30 cellular contexts compared by ENCODE assay signal in the genomic region with DNA sequence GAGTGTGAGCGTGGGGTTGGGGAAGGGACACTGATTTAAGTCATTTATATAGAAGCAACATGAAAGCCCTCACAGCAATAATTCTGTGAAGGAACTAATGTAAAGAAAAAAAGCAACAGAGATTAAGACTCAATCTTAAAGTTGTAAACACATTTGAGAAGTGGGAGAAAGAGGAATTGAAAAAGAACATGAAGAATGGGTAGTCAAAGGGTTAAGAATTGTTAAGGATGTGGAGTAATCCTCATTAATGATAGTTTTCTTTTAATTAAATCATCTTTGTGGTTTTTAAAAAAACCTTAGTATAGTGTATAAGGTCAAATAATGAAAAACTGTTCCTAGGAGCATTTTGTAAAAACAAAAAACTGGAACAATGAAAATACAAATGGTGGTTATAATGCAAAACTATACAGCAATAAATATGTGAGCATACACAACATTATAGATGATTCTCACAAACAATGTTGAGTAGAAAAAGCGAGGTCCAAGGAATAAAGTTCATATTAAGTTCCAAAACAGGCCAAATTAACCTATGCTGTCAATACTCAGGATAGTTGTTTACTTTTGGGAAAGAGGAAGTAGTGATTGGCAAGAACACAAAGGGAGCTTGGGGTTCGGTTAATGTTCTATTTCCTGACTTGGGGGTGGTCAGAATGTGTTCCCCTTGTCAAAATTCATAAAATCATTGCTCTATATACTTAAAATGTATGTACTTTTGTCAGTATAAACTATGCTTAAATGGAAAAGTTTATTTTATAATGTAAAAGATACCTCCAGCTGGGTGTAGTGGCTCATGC.
DNase-seq lines count a peak whose midpoint lies in the region; ATAC-seq and TF ChIP-seq lines count a peak whose summit lies in the region.
"Had no signal": no experiment of that assay in that cellular context is flagged by ENCODE, and none has a peak within 500 bp of the region (broad histone marks: within the 10 kb centered on the region; RNA-seq: fewer than 3 reads in every experiment).

No MANE protein-coding gene starts in this region.

- ATAC-seq in activated B cell treated with CpG ODN at 0.5 μM for 24 hours (ENCODE audit: low read depth) (no peak), HG02623 (IDR thresholded peaks at IDR 0.05; ENCODE audit: unreplicated experiment) (no peak), Right ventricle myocardium inferior (no peak)
- ATAC-seq: activated T-cell treated with anti-CD3 and anti-CD28 coated beads, Interleukin-2, amount 50 U/mL, for 4 hours; gastroesophageal sphincter; left colon; sciatic nerve had no signal

- TF ChIP-seq CTCF in activated B cell treated with CpG ODN at 0.5 μM for 24 hours (IDR thresholded peaks at IDR 0.05) (no peak), GM13977 (IDR thresholded peaks at IDR 0.05; ENCODE audit: extremely low read depth, insufficient read depth, missing control alignments) (no peak)

- H3K27me3 Mint-ChIP-seq in activated B cell treated with CpG ODN at 0.5 μM for 24 hours = no peaks in the 10 kb centered on the region
- H3K27me3 Mint-ChIP-seq: central memory CD8-positive, alpha-beta T cell had no signal

- intact Hi-C loops in activated B cell treated with CpG ODN at 0.5 μM for 24 hours (cut with micrococcal nuclease) = no loop called here
- intact Hi-C loops in Right ventricle myocardium inferior (cut with DNase I) = no loop called here

- peak overlapping the region; percentile 44 for H3K4me3 Mint-ChIP-seq in activated B cell treated with CpG ODN at 0.5 μM for 24 hours
- H3K4me3 Mint-ChIP-seq: activated T-cell treated with anti-CD3 and anti-CD28 coated beads, Interleukin-2, amount 50 U/mL, for 4 hours; central memory CD8-positive, alpha-beta T cell had no signal

- peak overlapping the region; percentile 37 for H3K27ac Mint-ChIP-seq in activated B cell treated with CpG ODN at 0.5 μM for 24 hours

- H3K4me1 Mint-ChIP-seq in activated B cell treated with CpG ODN at 0.5 μM for 24 hours = peaks cover 29% of the 10 kb centered on the region

- H3K36me3 Mint-ChIP-seq in activated B cell treated with CpG ODN at 0.5 μM for 24 hours (ENCODE audit: low read depth) = peaks cover 10% of the 10 kb centered on the region

- H3K9me3 Mint-ChIP-seq in activated B cell treated with CpG ODN at 0.5 μM for 24 hours = peaks cover 11% of the 10 kb centered on the region

- CTCF ChIA-PET in activated B cell treated with CpG ODN at 0.5 μM for 24 hours (lab: Charles Lee) = no interaction called here

- peak; percentile 12 for DNase-seq in SIG-M5 treated with dmso at 0.1 percent for 504 hours (lab: John Stamatoyannopoulos, UW; ENCODE audit: unreplicated experiment)
- no peak for DNase-seq in SIG-M5 (lab: John Stamatoyannopoulos, UW)
- peak; percentile 20 for DNase-seq in NOMO-1 treated with DMSO at 0.1 percent for 48 hours (lab: John Stamatoyannopoulos, UW; ENCODE audit: unreplicated experiment)
- DNase-seq in activated B cell treated with CpG ODN at 0.5 μM for 24 hours = no peak
- DNase-seq in GM13977 (ENCODE audit: low spot score) = no peak
- DNase-seq in Right ventricle myocardium inferior (ENCODE audit: missing footprints) = no peak
- no peak for DNase-seq in dedifferentiated amniotic fluid mesenchymal stem cell (ENCODE audit: extremely low spot score)
- DNase-seq: 8988T; activated CD4-positive, alpha-beta T cell treated with anti-CD3 and anti-CD28 coated beads, Interleukin-2, amount 50 U/mL, for 1 hour; activated gamma-delta T cell treated with Interleukin-2 at 50 U/mL for 16 hours; activated T-cell treated with anti-CD3 and anti-CD28 coated beads, Interleukin-2, amount 50 U/mL, for 4 hours; AML-193; DMS153; dorsolateral prefrontal cortex; Karpas-422; left colon; NCI-H1092; NCI-H1930; NCI-H2227 treated with DMSO at 0.1 percent for 48 hours; NCI-H526 treated with DMSO at 0.1 percent for 48 hours; stimulated activated CD4-positive, alpha-beta T cell treated with anti-CD3 and anti-CD28 coated beads, Interleukin-12 subunit alpha, Interleukin-12 subunit beta, amount 100 ng/mL, for 4 hours; stimulated activated CD4-positive, alpha-beta T cell treated with anti-CD3 and anti-CD28 coated beads, Interleukin-4, amount 100 ng/mL, for 1 hour; stimulated activated naive CD4-positive, alpha-beta T cell; SW 1271; T-helper 9 cell; testis had no signal

- POLR2A ChIA-PET in activated B cell treated with CpG ODN at 0.5 μM for 24 hours (lab: Charles Lee) = interaction anchor here (0.6 to 0.7 kb wide), 2 partner anchors 177 to 526 kb away, joined by 3 read pairs; a partner anchor contains a TSS

- in situ Hi-C loops in GM13977 (cut with MboI; ENCODE audit: low pct_unique_long_range_greater_than_20kb, low sequenced_read_pairs, unreplicated experiment) = no loop called here

Comparison
In these comparisons a context has a peak if more than half of its experiments do, and no peak if none do; other contexts are left out.
1. DNase-seq: peak in SIG-M5 treated with dmso at 0.1 percent for 504 hours (single experiment) and NOMO-1 treated with DMSO at 0.1 percent for 48 hours (single experiment); none in SIG-M5 (single experiment), activated B cell treated with CpG ODN at 0.5 μM for 24 hours (single experiment), GM13977 (single experiment), Right ventricle myocardium inferior (single experiment) and dedifferentiated amniotic fluid mesenchymal stem cell (single experiment).